In the genomic region with DNA sequence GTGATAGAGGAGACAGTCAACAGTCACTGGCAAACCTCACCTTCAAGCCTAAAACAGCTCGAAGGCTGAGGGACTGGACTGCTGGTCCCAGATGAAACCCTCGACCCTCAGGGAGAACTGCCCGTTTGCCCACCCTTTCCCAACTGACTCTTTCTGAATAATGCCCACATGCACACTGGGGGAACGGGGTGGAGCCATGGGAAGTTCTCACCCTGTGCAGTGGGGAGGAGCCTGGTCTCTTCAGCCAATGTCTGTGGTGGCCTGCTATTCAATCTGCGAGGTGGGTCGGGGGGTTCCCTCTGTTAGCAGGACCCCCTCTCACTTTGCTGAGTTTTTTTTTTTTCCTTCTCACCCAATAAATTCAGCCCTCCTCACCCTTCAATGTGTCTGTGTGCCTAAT, we compare ENCODE assay signal across 23 cellular contexts.
"Had no signal": no experiment of that assay in that cellular context is flagged by ENCODE, and none has a peak within 500 bp of the region (broad histone marks: within the 10 kb centered on the region; RNA-seq: fewer than 3 reads in every experiment).

No MANE protein-coding gene starts in this region.

- H3K27me3 ChIP-seq: dorsolateral prefrontal cortex, esophagus muscularis mucosa, pancreas, tibial artery, upper lobe of left lung, uterus had no signal

- H3K27ac Mint-ChIP-seq: progenitor cell of endocrine pancreas; stimulated activated naive CD8-positive, alpha-beta T cell treated with anti-CD3 and anti-CD28 coated beads, Interleukin-15, Interleukin-2, amounts not matched to agents 100 ng/mL and 50 ng/mL, for 24 hours had no signal

- ATAC-seq: left colon; left ventricle myocardium superior; mucosa of descending colon; naive thymus-derived CD8-positive, alpha-beta T cell; pancreas; right cardiac atrium had no signal

- H3K4me1 ChIP-seq: esophagus muscularis mucosa, tibial artery, upper lobe of left lung, uterus had no signal

- DNase-seq: cortex of kidney; dorsolateral prefrontal cortex; effector memory CD4-positive, alpha-beta T cell; foreskin fibroblast; left colon; left ventricle myocardium superior; mesenchymal stem cell; mucosa of descending colon; naive thymus-derived CD8-positive, alpha-beta T cell; occipital lobe; pancreas; right cardiac atrium; small intestine; stimulated activated CD4-positive, alpha-beta T cell treated with anti-CD3 and anti-CD28 coated beads, Interleukin-2, amount 100 ng/mL, for 48 hours; tibial artery; upper lobe of left lung; uterus had no signal

- H3K27me3 Mint-ChIP-seq: progenitor cell of endocrine pancreas; stimulated activated naive CD8-positive, alpha-beta T cell treated with anti-CD3 and anti-CD28 coated beads, Interleukin-15, Interleukin-2, amounts not matched to agents 100 ng/mL and 50 ng/mL, for 24 hours had no signal

- H3K9me3 ChIP-seq: esophagus muscularis mucosa, mucosa of descending colon, pancreas, tibial artery, upper lobe of left lung, uterus had no signal

- H3K4me3 ChIP-seq: dorsolateral prefrontal cortex, esophagus muscularis mucosa, lung, mucosa of descending colon, pancreas, tibial artery, upper lobe of left lung, uterus had no signal

- H3K9me3 Mint-ChIP-seq: naive thymus-derived CD8-positive, alpha-beta T cell; neural crest cell; stimulated activated naive CD8-positive, alpha-beta T cell treated with anti-CD3 and anti-CD28 coated beads, Interleukin-15, Interleukin-2, amounts not matched to agents 100 ng/mL and 50 ng/mL, for 24 hours had no signal

- H3K4me3 Mint-ChIP-seq: naive thymus-derived CD8-positive, alpha-beta T cell; neural crest cell; stimulated activated naive CD8-positive, alpha-beta T cell treated with anti-CD3 and anti-CD28 coated beads, Interleukin-15, Interleukin-2, amounts not matched to agents 100 ng/mL and 50 ng/mL, for 24 hours had no signal

- H3K27ac ChIP-seq: dorsolateral prefrontal cortex, epithelial cell of prostate, esophagus muscularis mucosa, pancreas, tibial artery, upper lobe of left lung, uterus had no signal

- H3K36me3 ChIP-seq: uterus had no signal
